9 cellular contexts compared by ENCODE assay signal in genomic region chr14:76954791-76955190, GRCh38.
DNase-seq lines count a peak whose midpoint lies in the region; ATAC-seq, FAIRE-seq and TF ChIP-seq lines count a peak whose summit lies in the region.
"Had no signal": no experiment of that assay in that cellular context is flagged by ENCODE, and none has a peak within 500 bp of the region (broad histone marks: within the 10 kb centered on the region; RNA-seq: fewer than 3 reads in every experiment).

No MANE protein-coding gene starts in this region.

- H3K4me3 Mint-ChIP-seq in dendritic cell treated with granulocyte-macrophage colony-stimulating factor and Interleukin-4, amounts not matched to agents 40 ng/mL and 50 ng/mL, for 4 days, result no peak overlapping the region
- H3K4me3 Mint-ChIP-seq in nephron progenitor cell, result peak overlapping the region; percentile 26

- ATAC-seq in A549 (no peak), HG02798 (IDR thresholded peaks at IDR 0.05; ENCODE audit: poor library complexity, unreplicated experiment) (no peak), GM19328 (IDR thresholded peaks at IDR 0.05; ENCODE audit: unreplicated experiment) (no peak)

- H3K4me2 ChIP-seq in A549, result peak overlapping the region; percentile 91
- peak overlapping the region; percentile 73 for H3K4me2 ChIP-seq in Karpas-422 (ENCODE audit: low read depth, low read length, poor library complexity, severe bottlenecking)

- no peak for TF ChIP-seq POLR2A in A549 (IDR thresholded peaks at IDR 0.05; ENCODE audit: low read length)

- H3K27ac Mint-ChIP-seq in dendritic cell treated with granulocyte-macrophage colony-stimulating factor and Interleukin-4, amounts not matched to agents 40 ng/mL and 50 ng/mL, for 4 days, result peak overlapping the region; percentile 97
- H3K27ac Mint-ChIP-seq in nephron progenitor cell, result no peak overlapping the region

- H3K9me3 Mint-ChIP-seq in dendritic cell treated with granulocyte-macrophage colony-stimulating factor and Interleukin-4, amounts not matched to agents 40 ng/mL and 50 ng/mL, for 4 days, result no peaks in the 10 kb centered on the region
- no peaks in the 10 kb centered on the region for H3K9me3 Mint-ChIP-seq in nephron progenitor cell

- TF ChIP-seq CTCF in A549 (IDR thresholded peaks at IDR 0.05), result no peak
- no peak for TF ChIP-seq CTCF in nephron progenitor cell (IDR thresholded peaks at IDR 0.05)
- TF ChIP-seq CTCF in GM13977 (IDR thresholded peaks at IDR 0.05; ENCODE audit: extremely low read depth, insufficient read depth, missing control alignments), result no peak

- H3K9ac ChIP-seq in Karpas-422 (ENCODE audit: low read length), result no peak overlapping the region

- CTCF ChIA-PET in A549 (lab: Yijun Ruan, JAX), result interaction anchor here (0.9 to 39.5 kb wide), 11 partner anchors 15 to 140 kb away, joined by 3 to 678 read pairs (median 4); no protein-coding TSS in a partner anchor

- H3K9me3 ChIP-seq in A549, result no peaks in the 10 kb centered on the region
- no peaks in the 10 kb centered on the region for H3K9me3 ChIP-seq in Karpas-422 (ENCODE audit: low read length)

- no peak for TF ChIP-seq EP300 in A549 (IDR thresholded peaks at IDR 0.05)

- peaks cover 91% of the 10 kb centered on the region for H3K4me1 ChIP-seq in A549
- H3K4me1 ChIP-seq in Karpas-422 (ENCODE audit: low read length), result peaks cover 26% of the 10 kb centered on the region

- H2AFZ ChIP-seq in Karpas-422 (ENCODE audit: low read length), result no peak overlapping the region; the same call in 1 of the 2 replicates

- intact Hi-C loops in dendritic cell treated with granulocyte-macrophage colony-stimulating factor and Interleukin-4, amounts not matched to agents 40 ng/mL and 50 ng/mL, for 4 days (cut with micrococcal nuclease), result loop anchor here (5.0 kb wide), 2 partner anchors 73 to 88 kb away; partner anchors contain the start of gene IRF2BPL

- H3K27ac ChIP-seq in A549, result peak overlapping the region; percentile 96 to 100
- H3K27ac ChIP-seq in Karpas-422 (ENCODE audit: low read length), result no peak overlapping the region

- in situ Hi-C loops in GM13977 (cut with MboI; ENCODE audit: low pct_unique_long_range_greater_than_20kb, low sequenced_read_pairs, unreplicated experiment), result loop anchor here (10.0 kb wide), 1 partner anchor 90 kb away; no protein-coding TSS in a partner anchor

- no peak for FAIRE-seq in A549 (lab: Jason Lieb, UNC)

- WGBS in A549 (ENCODE audit: missing lambda C conversion rate), result 82% methylated on average over 2 of the region's 2 CpGs

- no peaks in the 10 kb centered on the region for H3K9me2 ChIP-seq in Karpas-422 (replicated peaks; ENCODE audit: insufficient read depth, low read length)

- no peaks in the 10 kb centered on the region for H3K79me2 ChIP-seq in Karpas-422 (ENCODE audit: low read length)

- H3K4me3 ChIP-seq in A549, result no peak overlapping the region
- H3K4me3 ChIP-seq in Karpas-422 (ENCODE audit: low read length), result no peak overlapping the region

- DNase-seq in A549 (ENCODE audit: low read depth in 1 of 2, low spot score in 1 of 2), result no peak
- no peak for DNase-seq in Karpas-422
- DNase-seq in nephron progenitor cell, result no peak
- no peak for DNase-seq in GOT3 (lab: John Stamatoyannopoulos, UW)
- DNase-seq in GM13977 (ENCODE audit: low spot score), result no peak
- DNase-seq: head of caudate nucleus had no signal

- no peak for TF ChIP-seq RAD21 in A549 (conservative IDR thresholded peaks at IDR 0.05 in 1 of 2, IDR thresholded peaks at IDR 0.05 in 1 of 2)

- peaks cover 81% of the 10 kb centered on the region for H3K4me1 Mint-ChIP-seq in dendritic cell treated with granulocyte-macrophage colony-stimulating factor and Interleukin-4, amounts not matched to agents 40 ng/mL and 50 ng/mL, for 4 days (ENCODE audit: low read depth)
- peaks cover 71% of the 10 kb centered on the region for H3K4me1 Mint-ChIP-seq in nephron progenitor cell

- no peaks in the 10 kb centered on the region for H3K36me3 ChIP-seq in Karpas-422 (ENCODE audit: insufficient read depth, low read length)

- H4K20me1 ChIP-seq in Karpas-422 (ENCODE audit: insufficient read depth, low read depth, low read length), result no peaks in the 10 kb centered on the region

- no peaks in the 10 kb centered on the region for H3K27me3 Mint-ChIP-seq in dendritic cell treated with granulocyte-macrophage colony-stimulating factor and Interleukin-4, amounts not matched to agents 40 ng/mL and 50 ng/mL, for 4 days
- H3K27me3 Mint-ChIP-seq in nephron progenitor cell (ENCODE audit: low read depth, poor library complexity), result peaks cover 6% of the 10 kb centered on the region

- H3K27me3 ChIP-seq in Karpas-422 (ENCODE audit: low read length), result no peaks in the 10 kb centered on the region

- H3K36me3 Mint-ChIP-seq in dendritic cell treated with granulocyte-macrophage colony-stimulating factor and Interleukin-4, amounts not matched to agents 40 ng/mL and 50 ng/mL, for 4 days (ENCODE audit: low read depth), result no peaks in the 10 kb centered on the region
- no peaks in the 10 kb centered on the region for H3K36me3 Mint-ChIP-seq in nephron progenitor cell (ENCODE audit: low read depth)

- POLR2A ChIA-PET in A549 (lab: Yijun Ruan, JAX), result interaction anchor here (0.8 to 5.3 kb wide), 2 partner anchors 36 to 69 kb away, joined by 3 to 63 read pairs; no protein-coding TSS in a partner anchor

TF ChIP-seq in A549, 52 proteins besides CTCF, POLR2A, EP300 and RAD21:
- no peak for TF ChIP-seq E2F6 (IDR thresholded peaks at IDR 0.05; ENCODE audit: borderline replicate concordance, low read depth)
- no peak for TF ChIP-seq TFCP2L1 (CRISPR knock-in tag; IDR thresholded peaks at IDR 0.05)
- TF ChIP-seq EHF (CRISPR knock-in tag; IDR thresholded peaks at IDR 0.05), result no peak
- TF ChIP-seq RARB (CRISPR knock-in tag; IDR thresholded peaks at IDR 0.05), result no peak
- TF ChIP-seq ZFP36 (IDR thresholded peaks at IDR 0.05; ENCODE audit: borderline replicate concordance, partially characterized antibody), result no peak
- TF ChIP-seq ZNF302 (CRISPR knock-in tag; IDR thresholded peaks at IDR 0.05), result no peak
- TF ChIP-seq HES2 (IDR thresholded peaks at IDR 0.05), result no peak
- TF ChIP-seq HDAC2 (IDR thresholded peaks at IDR 0.05), result no peak
- TF ChIP-seq NFE2L2 (conservative IDR thresholded peaks at IDR 0.05; ENCODE audit: low read length), result no peak
- TF ChIP-seq TP53 (CRISPR knock-in tag; IDR thresholded peaks at IDR 0.05), result no peak
- TF ChIP-seq JUN (IDR thresholded peaks at IDR 0.05), result no peak
- no peak for TF ChIP-seq RCOR1 (IDR thresholded peaks at IDR 0.05; ENCODE audit: low read depth, low read length)
- no peak for TF ChIP-seq KDM1A (IDR thresholded peaks at IDR 0.05; ENCODE audit: low read depth)
- no peak for TF ChIP-seq CEBPB (IDR thresholded peaks at IDR 0.05)
- TF ChIP-seq CHD2 (IDR thresholded peaks at IDR 0.05; ENCODE audit: low read length, partially characterized antibody), result no peak
- TF ChIP-seq RNF2 (IDR thresholded peaks at IDR 0.05; ENCODE audit: borderline replicate concordance, low read depth), result no peak
- no peak for TF ChIP-seq ELK1 (IDR thresholded peaks at IDR 0.05; ENCODE audit: low read depth, low read length)
- TF ChIP-seq HOXB5 (CRISPR knock-in tag; IDR thresholded peaks at IDR 0.05), result no peak
- TF ChIP-seq HEYL (CRISPR knock-in tag; IDR thresholded peaks at IDR 0.05), result no peak
- no peak for TF ChIP-seq ESRRA (IDR thresholded peaks at IDR 0.05; ENCODE audit: borderline replicate concordance, low read length)
